ENCODE assay signal across 9 cellular contexts in genomic region chr11:130181295-130182272, GRCh38. TPM values are rescaled to one million over a fixed set of nuclear protein-coding genes. Genes with fewer than 3 reads are reported as not detected.
DNase-seq lines count a peak whose midpoint lies in the region; ATAC-seq and TF ChIP-seq lines count a peak whose summit lies in the region.
"Had no signal": no experiment of that assay in that cellular context is flagged by ENCODE, and none has a peak within 500 bp of the region (broad histone marks: within the 10 kb centered on the region; RNA-seq: fewer than 3 reads in every experiment).

No MANE protein-coding gene starts in this region.

- H3K4me3 ChIP-seq in endocrine pancreas (ENCODE audit: control insufficient read depth, insufficient read depth, low read length) (no peak overlapping the region), prostate gland (no peak overlapping the region), esophagus muscularis mucosa (no peak overlapping the region)

- TF ChIP-seq CTCF in prostate gland (IDR thresholded peaks at IDR 0.05) (no peak), esophagus muscularis mucosa (IDR thresholded peaks at IDR 0.05) (no peak)

- CTCF ChIA-PET in T-cell (lab: Charles Lee) = no interaction called here

- no peaks in the 10 kb centered on the region for H3K36me3 ChIP-seq in endocrine pancreas (ENCODE audit: control insufficient read depth, insufficient read depth, low read length)
- H3K36me3 ChIP-seq in prostate gland = no peaks in the 10 kb centered on the region
- no peaks in the 10 kb centered on the region for H3K36me3 ChIP-seq in esophagus muscularis mucosa

- TF ChIP-seq POLR2A in prostate gland (IDR thresholded peaks at IDR 0.05) (no peak), esophagus muscularis mucosa (IDR thresholded peaks at IDR 0.05; ENCODE audit: low read depth) (no peak)

- H3K4me1 Mint-ChIP-seq in T-cell = peaks cover 0 to 2% (median 0%) of the 10 kb centered on the region in 3 donors

- H3K9ac ChIP-seq in endocrine pancreas (ENCODE audit: control insufficient read depth, insufficient read depth, low read length) = peak overlapping the region; percentile 49

- ATAC-seq in HG02840 (IDR thresholded peaks at IDR 0.05; ENCODE audit: low FRiP score, unreplicated experiment) (peak; percentile 48), T-cell (replicated peaks in 1 of 4) (no peak)

- POLR2A ChIA-PET in T-cell (lab: Charles Lee) = no interaction called here

- WGBS in prostate gland = 28% methylated on average over 11 of the region's 11 CpGs
- 74% methylated on average over 11 of the region's 11 CpGs for WGBS in esophagus muscularis mucosa

- TF ChIP-seq EP300 in esophagus muscularis mucosa (IDR thresholded peaks at IDR 0.05) = no peak

- DNase-seq in DMS153 treated with DMSO at 0.1 percent for 48 hours (lab: John Stamatoyannopoulos, UW; ENCODE audit: unreplicated experiment) (peak; percentile 98), NCI-H2196 treated with DMSO at 0.1 percent for 48 hours (lab: John Stamatoyannopoulos, UW; ENCODE audit: unreplicated experiment) (peak; percentile 96), prostate gland (ENCODE audit: low spot score) (peak; percentile 59), T-cell (no peak), retina (no peak), esophagus muscularis mucosa (ENCODE audit: extremely low spot score) (no peak)

- peaks cover 5 to 13% of the 10 kb centered on the region in 2 donors for H3K27me3 Mint-ChIP-seq in T-cell

- H3K27ac Mint-ChIP-seq in T-cell = no peak overlapping the region
- H3K27ac Mint-ChIP-seq: stimulated activated naive CD8-positive, alpha-beta T cell treated with anti-CD3 and anti-CD28 coated beads, Interleukin-15, Interleukin-2, amounts not matched to agents 100 ng/mL and 50 ng/mL, for 24 hours had no signal

- peak overlapping the region; percentile 23 to 65 for H3K27ac ChIP-seq in prostate gland
- no peak overlapping the region for H3K27ac ChIP-seq in esophagus muscularis mucosa (replicated peaks in 1 of 4)

- intact Hi-C loops in prostate gland (cut with DNase I) (no loop called here), esophagus muscularis mucosa (cut with DNase I) (no loop called here)

- H3K9me3 ChIP-seq in endocrine pancreas (ENCODE audit: control insufficient read depth, low read length) (no peaks in the 10 kb centered on the region), prostate gland (no peaks in the 10 kb centered on the region), esophagus muscularis mucosa (no peaks in the 10 kb centered on the region)

- no peaks in the 10 kb centered on the region for H3K36me3 Mint-ChIP-seq in T-cell

- no peak overlapping the region for H3K4me3 Mint-ChIP-seq in T-cell
- H3K4me3 Mint-ChIP-seq: stimulated activated naive CD8-positive, alpha-beta T cell treated with anti-CD3 and anti-CD28 coated beads, Interleukin-15, Interleukin-2, amounts not matched to agents 100 ng/mL and 50 ng/mL, for 24 hours had no signal

- H3K9me3 Mint-ChIP-seq in T-cell = no peaks in the 10 kb centered on the region
- H3K9me3 Mint-ChIP-seq: stimulated activated naive CD8-positive, alpha-beta T cell treated with anti-CD3 and anti-CD28 coated beads, Interleukin-15, Interleukin-2, amounts not matched to agents 100 ng/mL and 50 ng/mL, for 24 hours had no signal

- H3K27me3 ChIP-seq in endocrine pancreas (ENCODE audit: control insufficient read depth, insufficient read depth, low read length) (no peaks in the 10 kb centered on the region), prostate gland (replicated peaks; ENCODE audit: insufficient read depth) (no peaks in the 10 kb centered on the region), esophagus muscularis mucosa (no peaks in the 10 kb centered on the region)

- H3K4me1 ChIP-seq in endocrine pancreas (ENCODE audit: control insufficient read depth, insufficient read depth, low read length) = no peaks in the 10 kb centered on the region
- H3K4me1 ChIP-seq in prostate gland (replicated peaks) = peaks cover 12% of the 10 kb centered on the region
- H3K4me1 ChIP-seq in esophagus muscularis mucosa = peaks cover 6 to 42% (median 15%) of the 10 kb centered on the region in 4 donors

RNA-seq across cellular contexts. Expression of gene ST14, which starts 22.0 kb away (rescaled TPM):
- total RNA-seq in prostate gland (100 to 1,000 TPM in 1 of 2 donors, 10 to 100 TPM in 1; 39.8 to 114 TPM), T-cell (1 to 10 TPM in 2 of 5 donors, under 1 TPM in 3; 0.49 to 1.5 (median 0.82) TPM), esophagus muscularis mucosa (1 to 10 TPM; 1.2 to 3.4 (median 2.6) TPM)

Comparison
In these comparisons a context has a peak if more than half of its experiments do, and no peak if none do; other contexts are left out.
1. DNase-seq: peak in DMS153 treated with DMSO at 0.1 percent for 48 hours (single experiment), NCI-H2196 treated with DMSO at 0.1 percent for 48 hours (single experiment) and prostate gland (single experiment); none in T-cell (0 of 34), retina (single experiment) and esophagus muscularis mucosa (single experiment).
2. H3K27ac ChIP-seq: peak in prostate gland (2 of 2); none in esophagus muscularis mucosa (0 of 4).
3. RNA of gene ST14, which starts 22.0 kb away (total RNA-seq): 39.8 to 114 TPM in prostate gland; 1.2 to 3.4 TPM in esophagus muscularis mucosa and 0.49 to 1.5 TPM in T-cell; every median in the first group is over 4 times any median in the second.